ENCODE assay signal across 1 cellular context in genomic region chr5:172769598-172770373, GRCh38.
TF ChIP-seq lines count a peak whose summit lies in the region.

No MANE protein-coding gene starts in this region.

TF ChIP-seq in HepG2, 621 proteins besides CTCF, POLR2A, EP300 and RAD21 (continued from another document and continues in another):
- TF ChIP-seq REST (IDR thresholded peaks at IDR 0.05; ENCODE audit: borderline replicate concordance in 1 of 2, low read depth in 1 of 2, low read length in 2 of 2) (no peak), ZNF230 (CRISPR knock-in tag; IDR thresholded peaks at IDR 0.05) (no peak), ZNF788 (CRISPR knock-in tag; IDR thresholded peaks at IDR 0.05; ENCODE audit: borderline replicate concordance) (no peak), TFDP2 (CRISPR knock-in tag; IDR thresholded peaks at IDR 0.05) (no peak), CREB1 (IDR thresholded peaks at IDR 0.05) (no peak), CREB1 (CRISPR knock-in tag; IDR thresholded peaks at IDR 0.05) (no peak), ZNF205 (CRISPR knock-in tag; IDR thresholded peaks at IDR 0.05) (no peak), HOMEZ (CRISPR knock-in tag; IDR thresholded peaks at IDR 0.05; ENCODE audit: low read depth) (no peak), ZNF614 (CRISPR knock-in tag; IDR thresholded peaks at IDR 0.05; ENCODE audit: borderline replicate concordance) (no peak), SRF (IDR thresholded peaks at IDR 0.05; ENCODE audit: low read depth, low read length) (no peak), STAG1 (CRISPR knock-in tag; IDR thresholded peaks at IDR 0.05) (no peak), ZNF333 (CRISPR knock-in tag; IDR thresholded peaks at IDR 0.05; ENCODE audit: borderline replicate concordance) (no peak), PAX8 (CRISPR knock-in tag; IDR thresholded peaks at IDR 0.05; ENCODE audit: borderline replicate concordance) (no peak), ETS1 (CRISPR knock-in tag; IDR thresholded peaks at IDR 0.05) (no peak), ZSCAN12 (CRISPR knock-in tag; IDR thresholded peaks at IDR 0.05) (no peak), KLF16 (CRISPR knock-in tag; IDR thresholded peaks at IDR 0.05) (no peak), ZBTB33 (CRISPR knock-in tag; IDR thresholded peaks at IDR 0.05) (peak; percentile 17; the same call in 1 of the 2 replicates), RARG (CRISPR knock-in tag; IDR thresholded peaks at IDR 0.05; ENCODE audit: low read depth) (no peak), GLMP (CRISPR knock-in tag; IDR thresholded peaks at IDR 0.05; ENCODE audit: borderline replicate concordance) (no peak), PCBP2 (optimal IDR thresholded peaks at IDR 0.05; ENCODE audit: low read depth, low read length, poor library complexity, severe bottlenecking) (no peak), MXD1 (CRISPR knock-in tag; IDR thresholded peaks at IDR 0.05) (no peak), FOXJ3 (CRISPR knock-in tag; IDR thresholded peaks at IDR 0.05; ENCODE audit: borderline replicate concordance) (no peak), ZNF878 (CRISPR knock-in tag; IDR thresholded peaks at IDR 0.05) (no peak), MAFF (IDR thresholded peaks at IDR 0.05; ENCODE audit: low read depth, low read length) (no peak), MTF1 (CRISPR knock-in tag; IDR thresholded peaks at IDR 0.05) (no peak), SYNCRIP (IDR thresholded peaks at IDR 0.05; ENCODE audit: insufficient read depth, low read depth, low read length) (no peak), AHDC1 (CRISPR knock-in tag; IDR thresholded peaks at IDR 0.05; ENCODE audit: borderline replicate concordance) (no peak), ZNF441 (CRISPR knock-in tag; IDR thresholded peaks at IDR 0.05; ENCODE audit: borderline replicate concordance) (no peak), ZNF576 (CRISPR knock-in tag; IDR thresholded peaks at IDR 0.05) (no peak), SOX13 (IDR thresholded peaks at IDR 0.05) (no peak), SOX13 (CRISPR knock-in tag; conservative IDR thresholded peaks at IDR 0.05 in 1 of 2, IDR thresholded peaks at IDR 0.05 in 1 of 2) (no peak; a peak in 1 of 4 replicates), SMARCE1 (IDR thresholded peaks at IDR 0.05; ENCODE audit: borderline replicate concordance) (no peak), ARID5B (CRISPR knock-in tag; IDR thresholded peaks at IDR 0.05) (no peak), MED1 (CRISPR knock-in tag; IDR thresholded peaks at IDR 0.05) (peak; percentile 11; the same call in 1 of the 2 replicates), ZNF432 (CRISPR knock-in tag; IDR thresholded peaks at IDR 0.05; ENCODE audit: borderline replicate concordance) (no peak), IRF9 (CRISPR knock-in tag; IDR thresholded peaks at IDR 0.05; ENCODE audit: borderline replicate concordance) (no peak), GFI1 (CRISPR knock-in tag; IDR thresholded peaks at IDR 0.05; ENCODE audit: borderline replicate concordance) (0 out of 2 replicates have a peak, but pooled peaks have one; percentile 3)
